Comparison of ENCODE assay signal across 8 cellular contexts in genomic region chr2:62506421-62506750, GRCh38. TPM values are rescaled to one million over a fixed set of nuclear protein-coding genes. Genes with fewer than 3 reads are reported as not detected.
A peak's percentile ranks its signal among the peaks of the same experiment; 100 is the strongest.
DNase-seq lines count a peak whose midpoint lies in the region; ATAC-seq, FAIRE-seq and TF ChIP-seq lines count a peak whose summit lies in the region.

No MANE protein-coding gene starts in this region.

- ATAC-seq in HG02981 (IDR thresholded peaks at IDR 0.05; ENCODE audit: unreplicated experiment), result peak; percentile 21
- peak; percentile 37 for ATAC-seq in activated CD8-positive, alpha-beta T cell treated with anti-CD3 and anti-CD28 coated beads for 36 hours

- H3K4me3 ChIP-seq in iPS-11a (ENCODE audit: low read depth, low read length), result peak overlapping the region; percentile 73

- peaks cover 8% of the 10 kb centered on the region for H3K4me1 Mint-ChIP-seq in activated CD4-positive, alpha-beta T cell treated with anti-CD3 and anti-CD28 coated beads, Interleukin-2, amount 10 ng/mL, durations not matched to agents 7 days and 5 days
- peaks cover 8% of the 10 kb centered on the region for H3K4me1 Mint-ChIP-seq in activated CD8-positive, alpha-beta T cell treated with anti-CD3 and anti-CD28 coated beads for 36 hours (ENCODE audit: low read depth)
- H3K4me1 Mint-ChIP-seq in stimulated activated naive CD8-positive, alpha-beta T cell treated with anti-CD3 and anti-CD28 coated beads, Interleukin-15, Interleukin-2, amounts not matched to agents 100 ng/mL and 50 ng/mL, for 24 hours (ENCODE audit: low read depth), result peaks cover 9% of the 10 kb centered on the region

- peak overlapping the region; percentile 66 for H3K4me3 Mint-ChIP-seq in activated CD4-positive, alpha-beta T cell treated with anti-CD3 and anti-CD28 coated beads, Interleukin-2, amount 10 ng/mL, durations not matched to agents 7 days and 5 days
- peak overlapping the region; percentile 73 for H3K4me3 Mint-ChIP-seq in activated CD8-positive, alpha-beta T cell treated with anti-CD3 and anti-CD28 coated beads for 36 hours
- H3K4me3 Mint-ChIP-seq in stimulated activated naive CD8-positive, alpha-beta T cell treated with anti-CD3 and anti-CD28 coated beads, Interleukin-15, Interleukin-2, amounts not matched to agents 100 ng/mL and 50 ng/mL, for 24 hours, result peak overlapping the region; percentile 86

- CTCF ChIA-PET in activated CD4-positive, alpha-beta T cell treated with anti-CD3 and anti-CD28 coated beads, Interleukin-2, amount 10 ng/mL, durations not matched to agents 7 days and 5 days (lab: Charles Lee), result no interaction called here
- CTCF ChIA-PET in activated CD8-positive, alpha-beta T cell treated with anti-CD3 and anti-CD28 coated beads for 36 hours (lab: Charles Lee), result interaction anchor here (0.9 to 2.0 kb wide), 3 partner anchors 11 to 513 kb away, joined by 3 to 9 read pairs (median 3); no protein-coding TSS in a partner anchor

- FAIRE-seq in HTR-8/SVneo (lab: Jason Lieb, UNC), result no peak

- intact Hi-C loops in activated CD8-positive, alpha-beta T cell treated with anti-CD3 and anti-CD28 coated beads for 36 hours (cut with micrococcal nuclease), result no loop called here

- H3K27me3 Mint-ChIP-seq in activated CD4-positive, alpha-beta T cell treated with anti-CD3 and anti-CD28 coated beads, Interleukin-2, amount 10 ng/mL, durations not matched to agents 7 days and 5 days, result peaks cover 26% of the 10 kb centered on the region
- peaks cover 24% of the 10 kb centered on the region for H3K27me3 Mint-ChIP-seq in activated CD8-positive, alpha-beta T cell treated with anti-CD3 and anti-CD28 coated beads for 36 hours
- peaks cover 29% of the 10 kb centered on the region for H3K27me3 Mint-ChIP-seq in stimulated activated naive CD8-positive, alpha-beta T cell treated with anti-CD3 and anti-CD28 coated beads, Interleukin-15, Interleukin-2, amounts not matched to agents 100 ng/mL and 50 ng/mL, for 24 hours

- no peaks in the 10 kb centered on the region for H3K36me3 Mint-ChIP-seq in activated CD4-positive, alpha-beta T cell treated with anti-CD3 and anti-CD28 coated beads, Interleukin-2, amount 10 ng/mL, durations not matched to agents 7 days and 5 days (ENCODE audit: low read depth)
- no peaks in the 10 kb centered on the region for H3K36me3 Mint-ChIP-seq in activated CD8-positive, alpha-beta T cell treated with anti-CD3 and anti-CD28 coated beads for 36 hours (ENCODE audit: low read depth)
- no peaks in the 10 kb centered on the region for H3K36me3 Mint-ChIP-seq in stimulated activated naive CD8-positive, alpha-beta T cell treated with anti-CD3 and anti-CD28 coated beads, Interleukin-15, Interleukin-2, amounts not matched to agents 100 ng/mL and 50 ng/mL, for 24 hours (ENCODE audit: low read depth)

- POLR2A ChIA-PET in activated CD4-positive, alpha-beta T cell treated with anti-CD3 and anti-CD28 coated beads, Interleukin-2, amount 10 ng/mL, durations not matched to agents 7 days and 5 days (lab: Charles Lee), result no interaction called here
- POLR2A ChIA-PET in activated CD8-positive, alpha-beta T cell treated with anti-CD3 and anti-CD28 coated beads for 36 hours (lab: Charles Lee), result no interaction called here

- no peak for DNase-seq in activated CD4-positive, alpha-beta T cell treated with anti-CD3 and anti-CD28 coated beads, Interleukin-2, amount 10 ng/mL, durations not matched to agents 7 days and 5 days
- no peak for DNase-seq in activated CD4-positive, alpha-beta T cell treated with anti-CD3 and anti-CD28 coated beads, Interleukin-2, amount 50 U/mL, for 1 hour
- DNase-seq in activated CD8-positive, alpha-beta T cell treated with anti-CD3 and anti-CD28 coated beads for 36 hours, result no peak
- DNase-seq in HTR-8/SVneo (ENCODE audit: insufficient read length, low spot score) (no peak), activated gamma-delta T cell (lab: John Stamatoyannopoulos, UW) (no peak)

- no peak for TF ChIP-seq CTCF in activated CD8-positive, alpha-beta T cell treated with anti-CD3 and anti-CD28 coated beads for 36 hours (IDR thresholded peaks at IDR 0.05)

- no peak overlapping the region for H3K27ac Mint-ChIP-seq in activated CD4-positive, alpha-beta T cell treated with anti-CD3 and anti-CD28 coated beads, Interleukin-2, amount 10 ng/mL, durations not matched to agents 7 days and 5 days
- no peak overlapping the region for H3K27ac Mint-ChIP-seq in activated CD8-positive, alpha-beta T cell treated with anti-CD3 and anti-CD28 coated beads for 36 hours
- H3K27ac Mint-ChIP-seq in stimulated activated naive CD8-positive, alpha-beta T cell treated with anti-CD3 and anti-CD28 coated beads, Interleukin-15, Interleukin-2, amounts not matched to agents 100 ng/mL and 50 ng/mL, for 24 hours, result no peak overlapping the region

- H3K9me3 Mint-ChIP-seq in activated CD4-positive, alpha-beta T cell treated with anti-CD3 and anti-CD28 coated beads, Interleukin-2, amount 10 ng/mL, durations not matched to agents 7 days and 5 days, result no peaks in the 10 kb centered on the region
- no peaks in the 10 kb centered on the region for H3K9me3 Mint-ChIP-seq in activated CD8-positive, alpha-beta T cell treated with anti-CD3 and anti-CD28 coated beads for 36 hours
- H3K9me3 Mint-ChIP-seq in stimulated activated naive CD8-positive, alpha-beta T cell treated with anti-CD3 and anti-CD28 coated beads, Interleukin-15, Interleukin-2, amounts not matched to agents 100 ng/mL and 50 ng/mL, for 24 hours, result no peaks in the 10 kb centered on the region

RNA-seq across cellular contexts. Expression of gene TMEM17, which starts 0.4 kb away (rescaled TPM):
- not detected for total RNA-seq in activated CD4-positive, alpha-beta T cell treated with anti-CD3 and anti-CD28 coated beads, Interleukin-2, amount 10 ng/mL, durations not matched to agents 7 days and 5 days
- total RNA-seq in activated CD8-positive, alpha-beta T cell treated with anti-CD3 and anti-CD28 coated beads for 36 hours, result under 1 TPM; 0.13 to 0.14 TPM
